Comparison of ENCODE assay signal across 10 cellular contexts in genomic region chr4:168604496-168605373, GRCh38.
DNase-seq lines count a peak whose midpoint lies in the region; ATAC-seq and TF ChIP-seq lines count a peak whose summit lies in the region.
"Had no signal": no experiment of that assay in that cellular context is flagged by ENCODE, and none has a peak within 500 bp of the region (broad histone marks: within the 10 kb centered on the region; RNA-seq: fewer than 3 reads in every experiment).

No MANE protein-coding gene starts in this region.

- no peak for ATAC-seq in HG03342 (IDR thresholded peaks at IDR 0.05; ENCODE audit: unreplicated experiment)
- ATAC-seq in HG03457 (IDR thresholded peaks at IDR 0.05; ENCODE audit: unreplicated experiment): no peak
- ATAC-seq in GM19328 (IDR thresholded peaks at IDR 0.05; ENCODE audit: unreplicated experiment): no peak

- BruUV-seq in PC-9 (replicated peaks; lab: Mats Ljungman, UMichigan): TSS peak; percentile 65

- CTCF ChIA-PET in PC-9 (lab: Charles Lee): interaction anchor here (0.6 kb wide), 2 partner anchors 32 to 92 kb away, joined by 3 read pairs; no protein-coding TSS in a partner anchor

- no peaks in the 10 kb centered on the region for H3K9me2 ChIP-seq in PC-9 (ENCODE audit: insufficient read depth)

- no peak for TF ChIP-seq CTCF in PC-9 (conservative IDR thresholded peaks at IDR 0.05)
- no peak for TF ChIP-seq CTCF in esophagus squamous epithelium (IDR thresholded peaks at IDR 0.05)

- peaks cover 18% of the 10 kb centered on the region for H3K27me3 Mint-ChIP-seq in activated T-helper 1 cell treated with anti-CD3 and anti-CD28 coated beads, Interleukin-12 subunit alpha, Interleukin-12 subunit beta, Interleukin-2, Interleukin-4 antibody, amounts not matched to agents 30 ng/mL and 10 ng/mL and 1 ng/mL, durations not matched to agents 14 hours and 24 hours and 36 hours (ENCODE audit: insufficient read depth)

- H3K79me2 ChIP-seq in PC-9 (ENCODE audit: low read depth): no peaks in the 10 kb centered on the region; the same call in 1 of the 2 replicates

- peaks cover 32% of the 10 kb centered on the region for H3F3A ChIP-seq in PC-9 (ENCODE audit: insufficient read depth, low read depth)

- 0 out of 2 replicates have a peak, but pooled peaks cover 4% of the 10 kb centered on the region for H3K9me3 ChIP-seq in PC-9 (ENCODE audit: insufficient read depth, low read depth)
- H3K9me3 ChIP-seq in esophagus squamous epithelium: no peaks in the 10 kb centered on the region

- no peaks in the 10 kb centered on the region for H4K20me1 ChIP-seq in PC-9 (ENCODE audit: insufficient read depth)

- H3K4me3 ChIP-seq in PC-9 (no peak overlapping the region), esophagus squamous epithelium (no peak overlapping the region)

- H3K27ac Mint-ChIP-seq in activated T-helper 1 cell treated with anti-CD3 and anti-CD28 coated beads, Interleukin-12 subunit alpha, Interleukin-12 subunit beta, Interleukin-2, Interleukin-4 antibody, amounts not matched to agents 30 ng/mL and 10 ng/mL and 1 ng/mL, durations not matched to agents 14 hours and 24 hours and 36 hours: no peak overlapping the region

- no peak for TF ChIP-seq POLR2A in esophagus squamous epithelium (IDR thresholded peaks at IDR 0.05)

- no peaks in the 10 kb centered on the region for H3K4me1 Mint-ChIP-seq in activated T-helper 1 cell treated with anti-CD3 and anti-CD28 coated beads, Interleukin-12 subunit alpha, Interleukin-12 subunit beta, Interleukin-2, Interleukin-4 antibody, amounts not matched to agents 30 ng/mL and 10 ng/mL and 1 ng/mL, durations not matched to agents 14 hours and 24 hours and 36 hours (ENCODE audit: low read depth)

- no peaks in the 10 kb centered on the region for H3K36me3 ChIP-seq in PC-9 (ENCODE audit: low read depth)
- H3K36me3 ChIP-seq in esophagus squamous epithelium: no peaks in the 10 kb centered on the region

- peak overlapping the region; percentile 37 for H3K4me2 ChIP-seq in PC-9

- H3K4me1 ChIP-seq in PC-9 (replicated peaks; ENCODE audit: insufficient read depth): peaks cover 59% of the 10 kb centered on the region
- H3K4me1 ChIP-seq in esophagus squamous epithelium: peaks cover 0 to 42% (median 24%) of the 10 kb centered on the region in 3 donors

- no peak overlapping the region for H2AFZ ChIP-seq in PC-9

- DNase-seq in AG08396 (ENCODE audit: low spot score) (peak; percentile 53), PC-9 (peak; percentile 70 to 83), esophagus squamous epithelium (lab: John Stamatoyannopoulos, UW) (no peak), myocyte (ENCODE audit: low read depth) (peak; percentile 89)
- DNase-seq in activated T-helper 1 cell treated with anti-CD3 and anti-CD28 coated beads, Interleukin-12 subunit alpha, Interleukin-12 subunit beta, Interleukin-2, Interleukin-4 antibody, amounts not matched to agents 30 ng/mL and 10 ng/mL and 1 ng/mL, durations not matched to agents 14 hours and 24 hours and 36 hours (ENCODE audit: low spot score): no peak
- DNase-seq: NCI-H1105 had no signal

- no peaks in the 10 kb centered on the region for H3K9me3 Mint-ChIP-seq in activated T-helper 1 cell treated with anti-CD3 and anti-CD28 coated beads, Interleukin-12 subunit alpha, Interleukin-12 subunit beta, Interleukin-2, Interleukin-4 antibody, amounts not matched to agents 30 ng/mL and 10 ng/mL and 1 ng/mL, durations not matched to agents 14 hours and 24 hours and 36 hours

- no peaks in the 10 kb centered on the region for H3K36me3 Mint-ChIP-seq in activated T-helper 1 cell treated with anti-CD3 and anti-CD28 coated beads, Interleukin-12 subunit alpha, Interleukin-12 subunit beta, Interleukin-2, Interleukin-4 antibody, amounts not matched to agents 30 ng/mL and 10 ng/mL and 1 ng/mL, durations not matched to agents 14 hours and 24 hours and 36 hours (ENCODE audit: low read depth)

- H3K4me3 Mint-ChIP-seq in activated T-helper 1 cell treated with anti-CD3 and anti-CD28 coated beads, Interleukin-12 subunit alpha, Interleukin-12 subunit beta, Interleukin-2, Interleukin-4 antibody, amounts not matched to agents 30 ng/mL and 10 ng/mL and 1 ng/mL, durations not matched to agents 14 hours and 24 hours and 36 hours: no peak overlapping the region

- H3K27me3 ChIP-seq in PC-9 (ENCODE audit: insufficient read depth, low read depth): no peaks in the 10 kb centered on the region
- no peaks in the 10 kb centered on the region for H3K27me3 ChIP-seq in esophagus squamous epithelium

- intact Hi-C loops in PC-9 (cut with micrococcal nuclease; ENCODE audit: unreplicated experiment): no loop called here
- intact Hi-C loops in esophagus squamous epithelium (cut with DNase I): no loop called here
- intact Hi-C loops in activated T-helper 1 cell treated with anti-CD3 and anti-CD28 coated beads, Interleukin-12 subunit alpha, Interleukin-12 subunit beta, Interleukin-2, Interleukin-4 antibody, amounts not matched to agents 30 ng/mL and 10 ng/mL and 1 ng/mL, durations not matched to agents 14 hours and 24 hours and 36 hours (cut with micrococcal nuclease): no loop called here

- H3K27ac ChIP-seq in PC-9 (peak overlapping the region; percentile 73), esophagus squamous epithelium (peak overlapping the region; percentile 21 to 62 (median 52))
- H3K27ac ChIP-seq: C4-2B had no signal

- POLR2A ChIA-PET in PC-9 (lab: Charles Lee; ENCODE audit: unreplicated experiment): interaction anchor here (0.5 to 1.5 kb wide), 3 partner anchors 14 to 180 kb away, joined by 3 to 7 read pairs (median 5); no protein-coding TSS in a partner anchor

- 32% methylated on average over 7 of the region's 7 CpGs for WGBS in esophagus squamous epithelium, 2 donors

Comparison
In these comparisons a context has a peak if more than half of its experiments do, and no peak if none do; other contexts are left out.
1. DNase-seq: peak in AG08396 (single experiment), PC-9 (2 of 2) and myocyte (single experiment); none in esophagus squamous epithelium (single experiment) and activated T-helper 1 cell treated with anti-CD3 and anti-CD28 coated beads, Interleukin-12 subunit alpha, Interleukin-12 subunit beta, Interleukin-2, Interleukin-4 antibody, amounts not matched to agents 30 ng/mL and 10 ng/mL and 1 ng/mL, durations not matched to agents 14 hours and 24 hours and 36 hours (single experiment).